38 cellular contexts compared by ENCODE assay signal in the genomic region with DNA sequence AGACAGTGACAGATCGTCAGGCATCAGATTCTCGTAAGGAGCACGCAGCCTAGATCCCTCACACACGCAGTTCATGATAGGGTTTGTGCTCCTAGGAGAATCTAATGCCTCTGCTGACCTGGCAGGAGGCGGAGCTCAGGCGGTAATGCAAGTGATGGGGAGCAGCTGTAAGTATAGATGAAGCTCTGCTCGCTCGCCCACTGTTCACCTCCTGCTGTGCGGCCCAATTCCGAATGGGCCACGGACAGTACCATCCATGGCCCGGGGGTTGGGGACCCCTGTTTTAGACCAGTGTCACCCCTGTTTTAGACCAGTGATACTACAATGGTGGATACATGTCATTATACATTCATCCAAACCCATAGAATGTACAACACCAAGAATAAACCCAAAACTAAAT.
"Had no signal": no experiment of that assay in that cellular context is flagged by ENCODE, and none has a peak within 500 bp of the region (broad histone marks: within the 10 kb centered on the region; RNA-seq: fewer than 3 reads in every experiment).

No MANE protein-coding gene starts in this region.

- H3K4me3 Mint-ChIP-seq: activated naive CD4-positive, alpha-beta T cell treated with anti-CD3 and anti-CD28 coated beads for 36 hours; activated naive CD4-positive, alpha-beta T cell treated with anti-CD3 and anti-CD28 coated beads, Interleukin-2, amount 10 ng/mL, durations not matched to agents 7 days and 5 days; activated naive CD4-positive, alpha-beta T cell treated with anti-CD3 and anti-CD28 coated beads, Interleukin-2, amount 50 U/mL, for 24 hours; activated naive CD8-positive, alpha-beta T cell; activated naive CD8-positive, alpha-beta T cell treated with anti-CD3 and anti-CD28 coated beads for 36 hours; activated naive CD8-positive, alpha-beta T cell treated with anti-CD3 and anti-CD28 coated beads, Interleukin-2, amount 10 ng/mL, durations not matched to agents 7 days and 5 days; activated naive CD8-positive, alpha-beta T cell treated with anti-CD3 and anti-CD28 coated beads, Interleukin-2, amount 50 U/mL, for 24 hours; activated T-cell treated with anti-CD3 and anti-CD28 coated beads, Interleukin-2, amount 50 U/mL, for 24 hours; activated T-cell treated with anti-CD3 and anti-CD28 coated beads, Interleukin-2, amount 50 U/mL, for 4 hours; activated T-cell treated with anti-CD3 and anti-CD28 coated beads, Interleukin-2, amount 50 U/mL, for 72 hours; activated T-helper 1 cell treated with anti-CD3 and anti-CD28 coated beads, Interleukin-12 subunit alpha, Interleukin-12 subunit beta, Interleukin-2, Interleukin-4 antibody, amounts not matched to agents 30 ng/mL and 10 ng/mL and 1 ng/mL, durations not matched to agents 14 hours and 24 hours and 36 hours; activated T-helper 17 cell treated with anti-CD3 and anti-CD28 coated beads, Interleukin-2, amount 50 U/mL, for 72 hours; brain; central memory CD8-positive, alpha-beta T cell had no signal

- H3K36me3 Mint-ChIP-seq: activated naive CD4-positive, alpha-beta T cell treated with anti-CD3 and anti-CD28 coated beads, Interleukin-2, amount 10 ng/mL, durations not matched to agents 7 days and 5 days; activated naive CD4-positive, alpha-beta T cell treated with anti-CD3 and anti-CD28 coated beads, Interleukin-2, amount 50 U/mL, for 24 hours; activated naive CD8-positive, alpha-beta T cell; activated naive CD8-positive, alpha-beta T cell treated with anti-CD3 and anti-CD28 coated beads for 36 hours; activated naive CD8-positive, alpha-beta T cell treated with anti-CD3 and anti-CD28 coated beads, Interleukin-2, amount 10 ng/mL, durations not matched to agents 7 days and 5 days; brain had no signal

- H3K4me1 ChIP-seq: breast epithelium had no signal

- H3K27me3 Mint-ChIP-seq: activated naive CD4-positive, alpha-beta T cell treated with anti-CD3 and anti-CD28 coated beads, Interleukin-2, amount 50 U/mL, for 24 hours; activated naive CD8-positive, alpha-beta T cell; activated naive CD8-positive, alpha-beta T cell treated with anti-CD3 and anti-CD28 coated beads for 36 hours; activated naive CD8-positive, alpha-beta T cell treated with anti-CD3 and anti-CD28 coated beads, Interleukin-2, amount 50 U/mL, for 24 hours; activated T-cell treated with anti-CD3 and anti-CD28 coated beads, Interleukin-2, amount 50 U/mL, for 24 hours; activated T-helper 17 cell treated with anti-CD3 and anti-CD28 coated beads, Interleukin-2, amount 50 U/mL, for 72 hours; central memory CD8-positive, alpha-beta T cell had no signal

- H3K4me3 ChIP-seq: adrenal gland, ascending aorta, body of pancreas, breast epithelium, cardiac muscle cell had no signal

- H3K36me3 ChIP-seq: adrenal gland, ascending aorta, brain microvascular endothelial cell, breast epithelium, cardiac muscle cell had no signal

- H3K9me3 Mint-ChIP-seq: activated naive CD4-positive, alpha-beta T cell treated with anti-CD3 and anti-CD28 coated beads for 36 hours; activated naive CD4-positive, alpha-beta T cell treated with anti-CD3 and anti-CD28 coated beads, Interleukin-2, amount 10 ng/mL, durations not matched to agents 7 days and 5 days; activated naive CD4-positive, alpha-beta T cell treated with anti-CD3 and anti-CD28 coated beads, Interleukin-2, amount 50 U/mL, for 24 hours; activated naive CD4-positive, alpha-beta T cell treated with anti-CD3 and anti-CD28 coated beads, Interleukin-2, amount 50 U/mL, for 72 hours; activated naive CD8-positive, alpha-beta T cell treated with anti-CD3 and anti-CD28 coated beads for 36 hours; activated naive CD8-positive, alpha-beta T cell treated with anti-CD3 and anti-CD28 coated beads, Interleukin-2, amount 10 ng/mL, durations not matched to agents 7 days and 5 days; activated naive CD8-positive, alpha-beta T cell treated with anti-CD3 and anti-CD28 coated beads, Interleukin-2, amount 50 U/mL, for 24 hours; activated T-cell treated with anti-CD3 and anti-CD28 coated beads, Interleukin-2, amount 50 U/mL, for 24 hours; activated T-cell treated with anti-CD3 and anti-CD28 coated beads, Interleukin-2, amount 50 U/mL, for 4 hours; activated T-cell treated with anti-CD3 and anti-CD28 coated beads, Interleukin-2, amount 50 U/mL, for 72 hours; activated T-helper 1 cell treated with anti-CD3 and anti-CD28 coated beads, Interleukin-12 subunit alpha, Interleukin-12 subunit beta, Interleukin-2, Interleukin-4 antibody, amounts not matched to agents 30 ng/mL and 10 ng/mL and 1 ng/mL, durations not matched to agents 14 hours and 24 hours and 36 hours; activated T-helper 17 cell treated with anti-CD3 and anti-CD28 coated beads, Interleukin-2, amount 50 U/mL, for 72 hours; activated T-helper 2 cell treated with anti-CD3 and anti-CD28 coated beads, Interferon-gamma antibody, Interleukin-2, Interleukin-4, amounts not matched to agents 10 μg/mL and 5 μg/mL and 100 μg/mL, durations not matched to agents 14 hours and 24 hours and 36 hours; brain; central memory CD8-positive, alpha-beta T cell had no signal

- DNase-seq: activated effector memory CD4-positive, alpha-beta T cell treated with anti-CD3 and anti-CD28 coated beads, Interleukin-2, amount 50 U/mL, for 16 hours; activated effector memory CD4-positive, alpha-beta T cell treated with Interleukin-2 at 50 U/mL for 16 hours; activated gamma-delta T cell; activated gamma-delta T cell treated with Interleukin-2 at 50 U/mL for 16 hours; activated naive CD4-positive, alpha-beta T cell; activated naive CD4-positive, alpha-beta T cell treated with anti-CD3 and anti-CD28 coated beads for 36 hours; activated naive CD4-positive, alpha-beta T cell treated with anti-CD3 and anti-CD28 coated beads, Interleukin-2, amount 10 ng/mL, durations not matched to agents 7 days and 5 days; activated naive CD4-positive, alpha-beta T cell treated with anti-CD3 and anti-CD28 coated beads, Interleukin-2, amount 50 U/mL, for 16 hours; activated naive CD4-positive, alpha-beta T cell treated with Interleukin-2 at 50 U/mL for 16 hours; activated naive CD8-positive, alpha-beta T cell treated with anti-CD3 and anti-CD28 coated beads for 36 hours; activated naive CD8-positive, alpha-beta T cell treated with anti-CD3 and anti-CD28 coated beads, Interleukin-2, amount 10 ng/mL, durations not matched to agents 7 days and 5 days; activated naive CD8-positive, alpha-beta T cell treated with anti-CD3 and anti-CD28 coated beads, Interleukin-2, amount 50 U/mL, for 24 hours; activated T-cell treated with anti-CD3 and anti-CD28 coated beads, Interleukin-2, amount 50 U/mL, for 1 hour; activated T-cell treated with anti-CD3 and anti-CD28 coated beads, Interleukin-2, amount 50 U/mL, for 24 hours; activated T-cell treated with anti-CD3 and anti-CD28 coated beads, Interleukin-2, amount 50 U/mL, for 4 hours; activated T-cell treated with anti-CD3 and anti-CD28 coated beads, Interleukin-2, amount 50 U/mL, for 48 hours; activated T-cell treated with anti-CD3 and anti-CD28 coated beads, Interleukin-2, amount 50 U/mL, for 72 hours; adrenal gland; amniotic stem cell; amygdala; anterior cingulate cortex; aorta; body of pancreas; brain microvascular endothelial cell; caudate nucleus; central memory CD4-positive, alpha-beta T cell; cerebellar nuclear complex had no signal

- H3K9me3 ChIP-seq: adrenal gland, ascending aorta, body of pancreas, breast epithelium had no signal

- H3K27ac Mint-ChIP-seq: activated naive CD4-positive, alpha-beta T cell treated with anti-CD3 and anti-CD28 coated beads for 36 hours; activated naive CD4-positive, alpha-beta T cell treated with anti-CD3 and anti-CD28 coated beads, Interleukin-2, amount 10 ng/mL, durations not matched to agents 7 days and 5 days; activated naive CD4-positive, alpha-beta T cell treated with anti-CD3 and anti-CD28 coated beads, Interleukin-2, amount 50 U/mL, for 24 hours; activated naive CD4-positive, alpha-beta T cell treated with anti-CD3 and anti-CD28 coated beads, Interleukin-2, amount 50 U/mL, for 72 hours; activated naive CD8-positive, alpha-beta T cell; activated naive CD8-positive, alpha-beta T cell treated with anti-CD3 and anti-CD28 coated beads for 36 hours; activated naive CD8-positive, alpha-beta T cell treated with anti-CD3 and anti-CD28 coated beads, Interleukin-2, amount 10 ng/mL, durations not matched to agents 7 days and 5 days; activated naive CD8-positive, alpha-beta T cell treated with anti-CD3 and anti-CD28 coated beads, Interleukin-2, amount 50 U/mL, for 24 hours; activated T-cell treated with anti-CD3 and anti-CD28 coated beads, Interleukin-2, amount 50 U/mL, for 24 hours; activated T-cell treated with anti-CD3 and anti-CD28 coated beads, Interleukin-2, amount 50 U/mL, for 72 hours; activated T-helper 1 cell treated with anti-CD3 and anti-CD28 coated beads, Interleukin-12 subunit alpha, Interleukin-12 subunit beta, Interleukin-2, Interleukin-4 antibody, amounts not matched to agents 30 ng/mL and 10 ng/mL and 1 ng/mL, durations not matched to agents 14 hours and 24 hours and 36 hours; activated T-helper 17 cell treated with anti-CD3 and anti-CD28 coated beads, Interleukin-2, amount 50 U/mL, for 72 hours; activated T-helper 2 cell treated with anti-CD3 and anti-CD28 coated beads, Interferon-gamma antibody, Interleukin-2, Interleukin-4, amounts not matched to agents 10 μg/mL and 5 μg/mL and 100 μg/mL, durations not matched to agents 14 hours and 24 hours and 36 hours; brain had no signal

- ATAC-seq: activated naive CD4-positive, alpha-beta T cell treated with anti-CD3 and anti-CD28 coated beads, Interleukin-2, amount 50 U/mL, for 72 hours; activated naive CD8-positive, alpha-beta T cell treated with anti-CD3 and anti-CD28 coated beads, Interleukin-2, amount 50 U/mL, for 24 hours; activated T-cell treated with anti-CD3 and anti-CD28 coated beads, Interleukin-2, amount 50 U/mL, for 4 hours; activated T-cell treated with anti-CD3 and anti-CD28 coated beads, Interleukin-2, amount 50 U/mL, for 72 hours; activated T-helper 17 cell treated with anti-CD3 and anti-CD28 coated beads, Interleukin-2, amount 50 U/mL, for 72 hours; body of pancreas had no signal

- H3K27ac ChIP-seq: adrenal gland, ascending aorta, body of pancreas, brain microvascular endothelial cell, breast epithelium, cardiac muscle cell had no signal

- H3K27me3 ChIP-seq: adrenal gland, ascending aorta, body of pancreas, brain microvascular endothelial cell, breast epithelium, cardiac muscle cell had no signal
